ENCODE assay signal across 1 cellular context in genomic region chr6:169326067-169326799, GRCh38.
TF ChIP-seq lines count a peak whose summit lies in the region.

No MANE protein-coding gene starts in this region.

TF ChIP-seq in HCT116, 20 proteins besides CTCF, POLR2A, EP300 and RAD21 (continued from another document):
- TF ChIP-seq REST (IDR thresholded peaks at IDR 0.05; ENCODE audit: low read depth) (no peak), TCF7L2 (IDR thresholded peaks at IDR 0.05; ENCODE audit: borderline replicate concordance, extremely low read depth, insufficient read depth, insufficient read length) (no peak), FOSL1 (IDR thresholded peaks at IDR 0.05; ENCODE audit: low read depth) (no peak), CEBPB (IDR thresholded peaks at IDR 0.05; ENCODE audit: low read depth) (no peak), SRF (IDR thresholded peaks at IDR 0.05; ENCODE audit: low read depth) (no peak), ELF1 (IDR thresholded peaks at IDR 0.05; ENCODE audit: borderline replicate concordance, low read depth) (no peak), EZH2phosphoT487 (IDR thresholded peaks at IDR 0.05; ENCODE audit: borderline replicate concordance) (no peak), ZFX (IDR thresholded peaks at IDR 0.05) (no peak), JUND (IDR thresholded peaks at IDR 0.05) (no peak), YY1 (IDR thresholded peaks at IDR 0.05; ENCODE audit: extremely low read depth, insufficient replicate concordance, low read depth, low read length) (no peak), CBX3 (IDR thresholded peaks at IDR 0.05; ENCODE audit: low read depth) (no peak), SP1 (IDR thresholded peaks at IDR 0.05; ENCODE audit: low read depth) (no peak), ATF3 (IDR thresholded peaks at IDR 0.05) (no peak), ZNF274 (IDR thresholded peaks at IDR 0.05; ENCODE audit: low read depth, low read length) (no peak), ZBTB33 (IDR thresholded peaks at IDR 0.05; ENCODE audit: extremely low read depth, insufficient replicate concordance, low read length) (no peak)
TF ChIP-seq in HCT116: peak in this region for 0.
